In the genomic region with DNA sequence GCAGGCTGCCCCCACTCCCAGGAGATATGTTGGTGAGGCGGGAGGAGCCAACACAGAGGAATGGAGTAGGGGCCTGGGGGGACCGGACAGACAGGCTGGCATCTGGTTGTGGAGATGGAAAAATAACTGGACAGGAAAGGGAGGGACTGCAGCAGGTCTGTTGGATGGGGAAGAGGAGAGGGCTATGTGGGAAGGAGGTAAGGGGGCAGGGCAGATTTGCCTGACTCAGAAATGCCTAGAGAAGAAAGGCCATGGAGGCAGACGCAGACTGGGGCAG, we compare ENCODE assay signal across 20 cellular contexts.
"Had no signal": no experiment of that assay in that cellular context is flagged by ENCODE, and none has a peak within 500 bp of the region (broad histone marks: within the 10 kb centered on the region; RNA-seq: fewer than 3 reads in every experiment).

No MANE protein-coding gene starts in this region.

- H3K27me3 ChIP-seq: colonic mucosa, hepatocyte, right atrium auricular region, upper lobe of left lung, uterus had no signal

- H3K4me1 ChIP-seq: colonic mucosa, sigmoid colon, suprapubic skin, tibial artery, upper lobe of left lung, uterus had no signal

- H3K4me1 Mint-ChIP-seq: stimulated activated naive B cell treated with anti-CD40 and anti-IgM and Interleukin-4, amounts not matched to agents 10 μg/mL and 1 μg/mL and 100 μg/mL, for 72 hours had no signal

- DNase-seq: colonic mucosa; effector CD8-positive, alpha-beta T cell; foreskin melanocyte; kidney; left colon; left ventricle myocardium superior; mesenchymal stem cell; sigmoid colon; stimulated activated CD4-positive, alpha-beta T cell treated with anti-CD3 and anti-CD28 coated beads, Interleukin-2, amount 100 ng/mL, for 24 hours; stimulated activated CD4-positive, alpha-beta T cell treated with anti-CD3 and anti-CD28 coated beads, Interleukin-4, amount 100 ng/mL, for 4 hours; stimulated activated naive B cell treated with anti-CD40 and anti-IgM and Interleukin-4, amounts not matched to agents 10 μg/mL and 1 μg/mL and 100 μg/mL, for 72 hours; tibial artery; upper lobe of left lung; uterus had no signal

- ATAC-seq: left colon; left ventricle myocardium superior; stimulated activated naive B cell treated with anti-CD40 and anti-IgM and Interleukin-4, amounts not matched to agents 10 μg/mL and 1 μg/mL and 100 μg/mL, for 72 hours had no signal

- H3K4me3 Mint-ChIP-seq: natural killer cell treated with Interleukin-12 subunit alpha and Interleukin-12 subunit beta and Interleukin-15 and Interleukin-18, amount 100 ng/mL, for 72 hours; stimulated activated naive B cell treated with anti-CD40 and anti-IgM and Interleukin-4, amounts not matched to agents 10 μg/mL and 1 μg/mL and 100 μg/mL, for 72 hours had no signal

- H3K27ac Mint-ChIP-seq: natural killer cell treated with Interleukin-12 subunit alpha and Interleukin-12 subunit beta and Interleukin-15 and Interleukin-18, amount 100 ng/mL, for 72 hours; stimulated activated naive B cell treated with anti-CD40 and anti-IgM and Interleukin-4, amounts not matched to agents 10 μg/mL and 1 μg/mL and 100 μg/mL, for 72 hours had no signal

- H3K36me3 Mint-ChIP-seq: natural killer cell treated with Interleukin-12 subunit alpha and Interleukin-12 subunit beta and Interleukin-15 and Interleukin-18, amount 100 ng/mL, for 72 hours; stimulated activated naive B cell treated with anti-CD40 and anti-IgM and Interleukin-4, amounts not matched to agents 10 μg/mL and 1 μg/mL and 100 μg/mL, for 72 hours had no signal

- H3K36me3 ChIP-seq: colonic mucosa, right atrium auricular region, sigmoid colon, suprapubic skin, tibial artery, upper lobe of left lung, uterus had no signal

- H3K27ac ChIP-seq: colonic mucosa, hepatocyte, right atrium auricular region, sigmoid colon, skin epidermis, suprapubic skin, tibial artery, upper lobe of left lung, uterus had no signal

- H3K9me3 Mint-ChIP-seq: natural killer cell treated with Interleukin-12 subunit alpha and Interleukin-12 subunit beta and Interleukin-15 and Interleukin-18, amount 100 ng/mL, for 72 hours had no signal

- H3K9me3 ChIP-seq: colonic mucosa, right atrium auricular region, sigmoid colon, suprapubic skin, tibial artery, upper lobe of left lung, uterus had no signal

- H3K4me3 ChIP-seq: colonic mucosa, hepatocyte, lung, right atrium auricular region, sigmoid colon, skin epidermis, suprapubic skin, tibial artery, upper lobe of left lung, uterus had no signal
